ENCODE assay signal across 20 cellular contexts in genomic region chr18:55306338-55306737, GRCh38.
DNase-seq lines count a peak whose midpoint lies in the region; ATAC-seq, FAIRE-seq and TF ChIP-seq lines count a peak whose summit lies in the region.
"Had no signal": no experiment of that assay in that cellular context is flagged by ENCODE, and none has a peak within 500 bp of the region (broad histone marks: within the 10 kb centered on the region; RNA-seq: fewer than 3 reads in every experiment).

No MANE protein-coding gene starts in this region.

- no peak for TF ChIP-seq POLR2A in GM12891 (IDR thresholded peaks at IDR 0.05; ENCODE audit: low read depth, low read length)

- FAIRE-seq in GM12891 (lab: Jason Lieb, UNC) = peak; percentile 63

- intact Hi-C loops in dorsolateral prefrontal cortex (cut with DNase I) = no loop called here

- peak overlapping the region in 2 of 3 donors; percentile 2 to 50 for H3K27ac Mint-ChIP-seq in IgD-negative memory B cell
- peak overlapping the region; percentile 35 for H3K27ac Mint-ChIP-seq in stimulated activated memory B cell treated with anti-CD40 and anti-IgM and Interleukin-4, amounts not matched to agents 10 μg/mL and 1 μg/mL and 100 μg/mL, for 72 hours
- H3K27ac Mint-ChIP-seq: CD4-positive, alpha-beta T cell had no signal

- H3K36me3 Mint-ChIP-seq in IgD-negative memory B cell = peaks cover 4% of the 10 kb centered on the region
- peaks cover 73% of the 10 kb centered on the region for H3K36me3 Mint-ChIP-seq in stimulated activated memory B cell treated with anti-CD40 and anti-IgM and Interleukin-4, amounts not matched to agents 10 μg/mL and 1 μg/mL and 100 μg/mL, for 72 hours

- H3K4me3 ChIP-seq in dorsolateral prefrontal cortex = peak overlapping the region in 6 of 59 donors; percentile 0 to 24 (median 10)
- H3K4me3 ChIP-seq: MG63 had no signal

- peak overlapping the region in 2 of 4 donors; percentile 18 to 24 for H3K4me3 Mint-ChIP-seq in IgD-negative memory B cell
- no peak overlapping the region for H3K4me3 Mint-ChIP-seq in stimulated activated memory B cell treated with anti-CD40 and anti-IgM and Interleukin-4, amounts not matched to agents 10 μg/mL and 1 μg/mL and 100 μg/mL, for 72 hours
- H3K4me3 Mint-ChIP-seq: CD4-positive, alpha-beta T cell had no signal

- peak overlapping the region in 38 of 59 donors; percentile 0 to 77 (median 38) for H3K27ac ChIP-seq in dorsolateral prefrontal cortex

- peaks cover 65 to 78% (median 77%) of the 10 kb centered on the region in 3 donors for H3K4me1 Mint-ChIP-seq in IgD-negative memory B cell
- H3K4me1 Mint-ChIP-seq in stimulated activated memory B cell treated with anti-CD40 and anti-IgM and Interleukin-4, amounts not matched to agents 10 μg/mL and 1 μg/mL and 100 μg/mL, for 72 hours = peaks cover 85% of the 10 kb centered on the region

- H3K27me3 Mint-ChIP-seq in IgD-negative memory B cell = no peaks in the 10 kb centered on the region
- no peaks in the 10 kb centered on the region for H3K27me3 Mint-ChIP-seq in stimulated activated memory B cell treated with anti-CD40 and anti-IgM and Interleukin-4, amounts not matched to agents 10 μg/mL and 1 μg/mL and 100 μg/mL, for 72 hours
- H3K27me3 Mint-ChIP-seq: CD4-positive, alpha-beta T cell had no signal

- H3K9me3 Mint-ChIP-seq in IgD-negative memory B cell = peaks cover 0 to 1% (median 0%) of the 10 kb centered on the region in 3 donors
- H3K9me3 Mint-ChIP-seq in stimulated activated memory B cell treated with anti-CD40 and anti-IgM and Interleukin-4, amounts not matched to agents 10 μg/mL and 1 μg/mL and 100 μg/mL, for 72 hours = no peaks in the 10 kb centered on the region

- ATAC-seq in stimulated activated memory B cell treated with anti-CD40 and anti-IgM and Interleukin-4, amounts not matched to agents 10 μg/mL and 1 μg/mL and 100 μg/mL, for 72 hours = no peak
- ATAC-seq in GM19467 (IDR thresholded peaks at IDR 0.05; ENCODE audit: unreplicated experiment) (no peak), HG02884 (IDR thresholded peaks at IDR 0.05; ENCODE audit: unreplicated experiment) (no peak)
- ATAC-seq: HCT116 had no signal

- no peaks in the 10 kb centered on the region for H3K27me3 ChIP-seq in dorsolateral prefrontal cortex
- H3K27me3 ChIP-seq: BE2C, MG63 had no signal

- DNase-seq in GM12891 (ENCODE audit: insufficient read length, low spot score) (no peak), dorsolateral prefrontal cortex (no peak), NCI-H1105 (lab: John Stamatoyannopoulos, UW) (no peak)
- DNase-seq: BE2C; CD4-positive, alpha-beta T cell; EL; GOT3; Kasumi-1; MG63; NCI-H1048; NCI-H1694; NCI-H2081 treated with DMSO at 0.1 percent for 48 hours; NCI-H510A; SW 1271; T-helper 2 cell had no signal

- TF ChIP-seq CTCF in dorsolateral prefrontal cortex (IDR thresholded peaks at IDR 0.05 in 54 of 56, conservative IDR thresholded peaks at IDR 0.05 in 2 of 56; ENCODE audit: low read depth in 1 of 56, partially characterized antibody in 56 of 56) = no peak

TF ChIP-seq in GM12891, 5 proteins besides CTCF, POLR2A, EP300 and RAD21:
- TF ChIP-seq POLR2AphosphoS5 (IDR thresholded peaks at IDR 0.05; ENCODE audit: low read depth, low read length) = no peak
- TF ChIP-seq SPI1 (IDR thresholded peaks at IDR 0.05; ENCODE audit: low read depth, low read length) = no peak
- TF ChIP-seq PAX5 (IDR thresholded peaks at IDR 0.05; ENCODE audit: insufficient read depth, low read length, severe bottlenecking) = no peak
- TF ChIP-seq TAF1 (IDR thresholded peaks at IDR 0.05; ENCODE audit: low read depth, low read length) = no peak
- TF ChIP-seq POU2F2 (IDR thresholded peaks at IDR 0.05; ENCODE audit: low read depth, low read length) = no peak
TF ChIP-seq in GM12891: peak in this region for 0.
